10 cellular contexts compared by ENCODE assay signal in genomic region chr7:74101061-74101681, GRCh38. TPM values are rescaled to one million over a fixed set of nuclear protein-coding genes. Genes with fewer than 3 reads are reported as not detected.
DNase-seq lines count a peak whose midpoint lies in the region; ATAC-seq and TF ChIP-seq lines count a peak whose summit lies in the region.
"Had no signal": no experiment of that assay in that cellular context is flagged by ENCODE, and none has a peak within 500 bp of the region (broad histone marks: within the 10 kb centered on the region; RNA-seq: fewer than 3 reads in every experiment).

No MANE protein-coding gene starts in this region.

- H3K9me3 ChIP-seq in CD4-positive, CD25-positive, alpha-beta regulatory T cell (ENCODE audit: control insufficient read depth in 2 of 2, low read length in 2 of 2), result no peaks in the 10 kb centered on the region
- no peaks in the 10 kb centered on the region for H3K9me3 ChIP-seq in adrenal gland (replicated peaks in 1 of 3)
- H3K9me3 ChIP-seq: neutrophil had no signal

- H3K27ac ChIP-seq in CD4-positive, CD25-positive, alpha-beta regulatory T cell (ENCODE audit: insufficient read depth, low read length, poor library complexity, severe bottlenecking), result no peak overlapping the region
- H3K27ac ChIP-seq in adrenal gland, result no peak overlapping the region
- H3K27ac ChIP-seq: neutrophil had no signal

- intact Hi-C loops in adrenal gland (cut with DNase I), result no loop called here

- H3K4me3 Mint-ChIP-seq in CD4-positive, CD25-positive, alpha-beta regulatory T cell, result no peak overlapping the region

- ATAC-seq in CD4-positive, CD25-positive, alpha-beta regulatory T cell (ENCODE audit: low read depth in 2 of 2), result peak; percentile 34 to 40
- ATAC-seq in GM19455 (IDR thresholded peaks at IDR 0.05; ENCODE audit: unreplicated experiment), result peak; percentile 85
- ATAC-seq in HG03354 (IDR thresholded peaks at IDR 0.05; ENCODE audit: poor library complexity, severe bottlenecking, unreplicated experiment), result peak; percentile 89
- ATAC-seq: Panc1 had no signal

- H3K4me1 ChIP-seq in CD4-positive, CD25-positive, alpha-beta regulatory T cell (ENCODE audit: control insufficient read depth, insufficient read depth, low read length, poor library complexity, severe bottlenecking), result no peaks in the 10 kb centered on the region
- H3K4me1 ChIP-seq in adrenal gland (replicated peaks in 1 of 2), result no peaks in the 10 kb centered on the region

- H3K27me3 ChIP-seq in CD4-positive, CD25-positive, alpha-beta regulatory T cell (ENCODE audit: control insufficient read depth, insufficient read depth, low read length), result no peaks in the 10 kb centered on the region
- no peaks in the 10 kb centered on the region for H3K27me3 ChIP-seq in adrenal gland
- H3K27me3 ChIP-seq: neutrophil had no signal

- DNase-seq in CD4-positive, CD25-positive, alpha-beta regulatory T cell, result no peak
- DNase-seq in fibroblast of peridontal ligament (ENCODE audit: extremely low read depth), result peak; percentile 25
- DNase-seq in adrenal gland, result no peak
- no peak for DNase-seq in activated CD8-positive, alpha-beta memory T cell treated with anti-CD3 and anti-CD28 coated beads, Interleukin-2, amount 50 U/mL, for 4 hours
- no peak for DNase-seq in NCI-H146 (lab: John Stamatoyannopoulos, UW)
- no peak for DNase-seq in DMS 273 treated with DMSO at 0.1 percent for 48 hours (lab: John Stamatoyannopoulos, UW)

- no peaks in the 10 kb centered on the region for H3K9me3 Mint-ChIP-seq in CD4-positive, CD25-positive, alpha-beta regulatory T cell

- peaks cover 19% of the 10 kb centered on the region for H3K36me3 Mint-ChIP-seq in CD4-positive, CD25-positive, alpha-beta regulatory T cell

- 80 to 90% (median 83%) methylated on average over 6 to 8 of the region's 8 CpGs for WGBS in adrenal gland, 4 donors

- H3K27ac Mint-ChIP-seq in CD4-positive, CD25-positive, alpha-beta regulatory T cell, result peak overlapping the region in 1 of 3 donors; percentile 29

- no peak for TF ChIP-seq POLR2A in adrenal gland (IDR thresholded peaks at IDR 0.05)

- H3K27me3 Mint-ChIP-seq in CD4-positive, CD25-positive, alpha-beta regulatory T cell, result no peaks in the 10 kb centered on the region

- no peak for TF ChIP-seq CTCF in adrenal gland (IDR thresholded peaks at IDR 0.05)

- H3K4me1 Mint-ChIP-seq in CD4-positive, CD25-positive, alpha-beta regulatory T cell, result peaks cover 0 to 4% (median under 1%) of the 10 kb centered on the region in 4 donors

- H3K36me3 ChIP-seq in CD4-positive, CD25-positive, alpha-beta regulatory T cell (ENCODE audit: control insufficient read depth, insufficient read depth, low read length), result peaks cover 20% of the 10 kb centered on the region
- peaks cover 0 to 34% of the 10 kb centered on the region in 2 donors for H3K36me3 ChIP-seq in adrenal gland (replicated peaks in 1 of 2)
- H3K36me3 ChIP-seq: neutrophil had no signal

- H3K4me3 ChIP-seq in CD4-positive, CD25-positive, alpha-beta regulatory T cell (ENCODE audit: low read depth, low read length), result no peak overlapping the region
- H3K4me3 ChIP-seq in adrenal gland, result no peak overlapping the region

RNA-seq across cellular contexts. Expression of gene LIMK1, which starts 17.6 kb away (rescaled TPM):
- total RNA-seq in CD4-positive, CD25-positive, alpha-beta regulatory T cell, result 14.4 TPM
- polyA plus RNA-seq in CD4-positive, CD25-positive, alpha-beta regulatory T cell, result 1 to 10 TPM; 1.7 to 3.1 (median 2.5) TPM
- total RNA-seq in adrenal gland, result 10 to 100 TPM; 17.7 to 32.1 (median 21.4) TPM
- polyA plus RNA-seq in adrenal gland, result 10 to 100 TPM in 1 of 3 donors, 1 to 10 TPM in 2; 7.2 to 18.6 (median 8.9) TPM

Comparison
In these comparisons a context has a peak if more than half of its experiments do, and no peak if none do; other contexts are left out.
1. ATAC-seq: peak in every context shown above with its lines; median percentile 89 in HG03354; 85 in GM19455; 37 in CD4-positive, CD25-positive, alpha-beta regulatory T cell.